ENCODE assay signal across 15 cellular contexts in the genomic region with DNA sequence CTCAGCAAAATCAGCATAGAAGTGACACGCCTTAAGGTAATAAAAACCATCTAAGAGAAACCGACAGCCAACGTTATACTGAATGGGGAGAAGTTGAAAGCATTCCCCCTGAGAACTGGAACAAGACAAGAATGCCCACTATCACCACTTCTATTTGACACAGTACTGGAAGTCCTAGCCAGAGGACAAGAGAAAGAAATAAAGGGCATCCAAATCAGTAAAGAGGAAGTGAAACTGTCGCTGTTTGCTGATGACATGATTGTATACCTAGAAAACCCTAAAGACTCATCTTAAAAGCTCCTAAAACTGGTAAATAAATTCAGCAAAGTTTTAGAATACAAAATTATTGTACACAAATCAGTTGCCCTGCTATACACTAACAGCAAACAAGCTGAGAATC.
"Had no signal": no experiment of that assay in that cellular context is flagged by ENCODE, and none has a peak within 500 bp of the region (broad histone marks: within the 10 kb centered on the region; RNA-seq: fewer than 3 reads in every experiment).

No MANE protein-coding gene starts in this region.

- H3K27me3 ChIP-seq: adrenal gland, heart right ventricle, left lung had no signal

- H3K36me3 Mint-ChIP-seq: type B pancreatic cell had no signal

- H3K4me3 ChIP-seq: adrenal gland, heart right ventricle, left lung had no signal

- H3K4me1 Mint-ChIP-seq: central memory CD8-positive, alpha-beta T cell had no signal

- H3K27me3 Mint-ChIP-seq: central memory CD8-positive, alpha-beta T cell; type B pancreatic cell had no signal

- H3K4me3 Mint-ChIP-seq: central memory CD8-positive, alpha-beta T cell; neural crest cell; type B pancreatic cell; WTC11 had no signal

- H3K27ac ChIP-seq: adrenal gland, heart right ventricle, left lung had no signal

- H3K36me3 ChIP-seq: adrenal gland, heart right ventricle, left lung had no signal

- H3K4me1 ChIP-seq: adrenal gland, heart right ventricle, left lung had no signal

- DNase-seq: activated CD4-positive, alpha-beta T cell treated with anti-CD3 and anti-CD28 coated beads for 48 hours; activated naive CD4-positive, alpha-beta T cell treated with anti-CD3 and anti-CD28 coated beads, Interleukin-2, amount 50 U/mL, for 16 hours; adrenal gland; cortex of kidney; effector CD8-positive, alpha-beta T cell; foreskin melanocyte; heart right ventricle; islet precursor cell; left lung; stimulated activated CD4-positive, alpha-beta T cell treated with anti-CD3 and anti-CD28 coated beads, Interleukin-2, amount 100 ng/mL, for 48 hours; stimulated activated naive CD4-positive, alpha-beta T cell treated with Interleukin-2 at 50 U/mL for 16 hours had no signal

- H3K9me3 ChIP-seq: adrenal gland had no signal

- ATAC-seq: left lung, WTC11 had no signal

- H3K27ac Mint-ChIP-seq: type B pancreatic cell, WTC11 had no signal
